ENCODE assay signal across 8 cellular contexts in the genomic region with DNA sequence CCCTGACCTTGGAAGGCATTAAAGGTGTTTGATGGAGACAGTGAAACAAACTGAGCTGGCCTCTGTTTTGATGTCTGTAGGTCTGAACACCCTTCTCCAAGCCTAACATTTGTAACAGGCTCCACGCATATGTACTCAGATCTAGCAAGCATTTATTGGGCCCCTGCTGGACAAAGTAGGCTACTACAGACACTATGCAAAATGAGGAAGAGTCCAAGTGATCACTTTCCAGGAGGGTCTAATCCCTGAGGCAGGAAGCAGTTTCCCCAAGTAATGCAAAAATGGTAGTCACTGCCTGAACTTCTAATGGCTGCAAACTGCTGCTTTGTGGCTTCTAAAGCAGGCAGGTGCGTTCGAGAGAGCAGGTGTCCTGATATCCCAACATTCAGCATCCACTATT.
DNase-seq lines count a peak whose midpoint lies in the region; ATAC-seq and TF ChIP-seq lines count a peak whose summit lies in the region.

No MANE protein-coding gene starts in this region.

- H4K20me1 ChIP-seq in mammary epithelial cell (ENCODE audit: insufficient read depth, low read length) = no peaks in the 10 kb centered on the region

- H3K36me3 ChIP-seq in mammary epithelial cell (ENCODE audit: insufficient read depth, low read length) (no peaks in the 10 kb centered on the region), mesenchymal stem cell (ENCODE audit: control insufficient read depth in 1 of 2, insufficient read depth in 2 of 2, low read depth in 1 of 2, low read length in 2 of 2) (no peaks in the 10 kb centered on the region), sigmoid colon (no peaks in the 10 kb centered on the region)

- CTCF ChIA-PET in mammary epithelial cell (lab: Charles Lee; ENCODE audit: low non-redundant PET) = no interaction called here

- in situ Hi-C loops in mammary epithelial cell (cut with MboI; ENCODE audit: low sequenced_read_pairs in 2 of 2) = no loop called here

- H3K27ac ChIP-seq in mammary epithelial cell (ENCODE audit: insufficient read depth, low read depth, low read length) (no peak overlapping the region), mesenchymal stem cell (ENCODE audit: low read length, poor library complexity, severe bottlenecking) (no peak overlapping the region), sigmoid colon (no peak overlapping the region)

- H3K4ac ChIP-seq in mesenchymal stem cell (ENCODE audit: low read depth in 1 of 2, low read length in 2 of 2) = no peak overlapping the region

- no peaks in the 10 kb centered on the region for H3K79me2 ChIP-seq in mammary epithelial cell (ENCODE audit: insufficient read depth, low read length)

- no peak for TF ChIP-seq EP300 in sigmoid colon (IDR thresholded peaks at IDR 0.05)

- intact Hi-C loops in mammary epithelial cell (cut with micrococcal nuclease) = no loop called here
- intact Hi-C loops in sigmoid colon (cut with DNase I) = no loop called here

- dilution Hi-C loops in mammary epithelial cell (cut with HindIII; ENCODE audit: low sequenced_read_pairs) = no loop called here

- TF ChIP-seq POLR2A in sigmoid colon (IDR thresholded peaks at IDR 0.05) = no peak

- no peak overlapping the region for H3K23ac ChIP-seq in mesenchymal stem cell (ENCODE audit: low read length in 2 of 2)

- no peaks in the 10 kb centered on the region for H3K79me1 ChIP-seq in mesenchymal stem cell (replicated peaks; ENCODE audit: low read length, poor library complexity, severe bottlenecking)

- H3K18ac ChIP-seq in mesenchymal stem cell (ENCODE audit: low read depth in 1 of 2, low read length in 2 of 2) = no peak overlapping the region

- H2BK12ac ChIP-seq in mesenchymal stem cell (ENCODE audit: low read length in 2 of 2) = no peak overlapping the region

- no peak overlapping the region for H3K14ac ChIP-seq in mesenchymal stem cell (ENCODE audit: low read length in 2 of 2)

- no peak overlapping the region for H2BK5ac ChIP-seq in mesenchymal stem cell (ENCODE audit: low read depth, low read length, poor library complexity, severe bottlenecking)

- no peak overlapping the region for H4K8ac ChIP-seq in mesenchymal stem cell (ENCODE audit: low read length)

- H3K4me1 ChIP-seq in mammary epithelial cell (ENCODE audit: insufficient read depth, low read length) (peaks cover 7% of the 10 kb centered on the region), mesenchymal stem cell (ENCODE audit: control insufficient read depth, insufficient read depth, low read depth, low read length) (no peaks in the 10 kb centered on the region), sigmoid colon (no peaks in the 10 kb centered on the region)

- no peak overlapping the region for H2BK120ac ChIP-seq in mesenchymal stem cell (ENCODE audit: low read depth, low read length)

- no peaks in the 10 kb centered on the region for H3K9me3 Mint-ChIP-seq in stimulated activated naive CD8-positive, alpha-beta T cell treated with anti-CD3 and anti-CD28 coated beads, Interleukin-15, amount 100 ng/mL, for 72 hours

- H3K27me3 Mint-ChIP-seq in stimulated activated naive CD8-positive, alpha-beta T cell treated with anti-CD3 and anti-CD28 coated beads, Interleukin-15, amount 100 ng/mL, for 72 hours = peaks cover 55% of the 10 kb centered on the region

- H2BK15ac ChIP-seq in mesenchymal stem cell (ENCODE audit: low read depth, poor library complexity, severe bottlenecking) = no peak overlapping the region

- no peak overlapping the region for H2AK5ac ChIP-seq in mesenchymal stem cell (ENCODE audit: low read length, severe bottlenecking)

- DNase-seq in DMS79 treated with DMSO at 0.1 percent for 48 hours (lab: John Stamatoyannopoulos, UW) = peak; percentile 92
- DNase-seq in HCEC 1CT = peak; percentile 19
- DNase-seq in NCI-H345 treated with DMSO at 0.1 percent for 48 hours (lab: John Stamatoyannopoulos, UW; ENCODE audit: unreplicated experiment) = peak; percentile 56
- DNase-seq in mammary epithelial cell = no peak
- peak; percentile 35 for DNase-seq in mesenchymal stem cell
- DNase-seq in sigmoid colon = no peak
- no peak for DNase-seq in stimulated activated naive CD8-positive, alpha-beta T cell treated with anti-CD3 and anti-CD28 coated beads, Interleukin-15, amount 100 ng/mL, for 72 hours
- no peak for DNase-seq in NCI-H226

- no peak overlapping the region for H3K4me2 ChIP-seq in mammary epithelial cell (ENCODE audit: insufficient read depth, low read depth, low read length)
- no peak overlapping the region for H3K4me2 ChIP-seq in mesenchymal stem cell (ENCODE audit: low read length, poor library complexity, severe bottlenecking)

- H3K9me3 ChIP-seq in mammary epithelial cell (replicated peaks; ENCODE audit: insufficient read depth, low read length) (no peaks in the 10 kb centered on the region), mesenchymal stem cell (ENCODE audit: control insufficient read depth, low read length) (no peaks in the 10 kb centered on the region), sigmoid colon (no peaks in the 10 kb centered on the region)

- H3K27me3 ChIP-seq in mammary epithelial cell (ENCODE audit: insufficient read depth, low read length) = peaks cover 2% of the 10 kb centered on the region
- H3K27me3 ChIP-seq in mesenchymal stem cell (ENCODE audit: control insufficient read depth in 1 of 2, insufficient read depth in 1 of 2, low read length in 2 of 2) = peaks cover 0 to 50% of the 10 kb centered on the region in 2 experiments
- peaks cover 0 to 32% (median 0%) of the 10 kb centered on the region in 3 donors for H3K27me3 ChIP-seq in sigmoid colon

- WGBS in mammary epithelial cell (ENCODE audit: low coverage, missing lambda C conversion rate) = 65% methylated on average over 3 of the region's 3 CpGs
- 65% methylated on average over 3 of the region's 3 CpGs for WGBS in mesenchymal stem cell
- 15 to 45% methylated on average over 3 of the region's 3 CpGs for WGBS in sigmoid colon, 2 donors

- TF ChIP-seq CTCF in mammary epithelial cell (conservative IDR thresholded peaks at IDR 0.05 in 1 of 2, IDR thresholded peaks at IDR 0.05 in 1 of 2; ENCODE audit: extremely low read depth in 1 of 2, insufficient read depth in 1 of 2, low read depth in 1 of 2, low read length in 2 of 2) = peak; percentile 60 to 65
- TF ChIP-seq CTCF in sigmoid colon (IDR thresholded peaks at IDR 0.05) = peak in 1 of 4 experiments; percentile 22

- H3K4me3 Mint-ChIP-seq in stimulated activated naive CD8-positive, alpha-beta T cell treated with anti-CD3 and anti-CD28 coated beads, Interleukin-15, amount 100 ng/mL, for 72 hours = no peak overlapping the region

- no peak overlapping the region for H3K4me3 ChIP-seq in mammary epithelial cell (replicated peaks in 1 of 3; ENCODE audit: insufficient read depth in 1 of 3, low read depth in 2 of 3, low read length in 3 of 3)
- H3K4me3 ChIP-seq in mesenchymal stem cell (ENCODE audit: insufficient read depth in 1 of 2, low read depth in 1 of 2, low read length in 2 of 2) = no peak overlapping the region
- H3K4me3 ChIP-seq in sigmoid colon = no peak overlapping the region

- H2AFZ ChIP-seq in mammary epithelial cell (ENCODE audit: low read depth, low read length) = no peak overlapping the region
- no peak overlapping the region for H2AFZ ChIP-seq in mesenchymal stem cell (ENCODE audit: low read depth, low read length)

- H3K9ac ChIP-seq in mammary epithelial cell (ENCODE audit: insufficient read depth, low read length) = no peak overlapping the region
- H3K9ac ChIP-seq in mesenchymal stem cell (ENCODE audit: low read length) = no peak overlapping the region

- no peak overlapping the region for H4K91ac ChIP-seq in mesenchymal stem cell (ENCODE audit: low read length)

- no TSS peak for BruUV-seq in mammary epithelial cell (replicated peaks; lab: Mats Ljungman, UMichigan)

- no peaks in the 10 kb centered on the region for H3K4me1 Mint-ChIP-seq in stimulated activated naive CD8-positive, alpha-beta T cell treated with anti-CD3 and anti-CD28 coated beads, Interleukin-15, amount 100 ng/mL, for 72 hours

- no peak for ATAC-seq in stimulated activated naive CD8-positive, alpha-beta T cell treated with anti-CD3 and anti-CD28 coated beads, Interleukin-15, amount 100 ng/mL, for 72 hours

- no peak overlapping the region for H3K27ac Mint-ChIP-seq in stimulated activated naive CD8-positive, alpha-beta T cell treated with anti-CD3 and anti-CD28 coated beads, Interleukin-15, amount 100 ng/mL, for 72 hours

Comparison
In these comparisons a context has a peak if more than half of its experiments do, and no peak if none do; other contexts are left out.
1. DNase-seq: peak in DMS79 treated with DMSO at 0.1 percent for 48 hours (single experiment), HCEC 1CT (single experiment), NCI-H345 treated with DMSO at 0.1 percent for 48 hours (single experiment) and mesenchymal stem cell (single experiment); none in mammary epithelial cell (single experiment), sigmoid colon (single experiment), stimulated activated naive CD8-positive, alpha-beta T cell treated with anti-CD3 and anti-CD28 coated beads, Interleukin-15, amount 100 ng/mL, for 72 hours (0 of 2) and NCI-H226 (single experiment).